1 cellular context compared by ENCODE assay signal in genomic region chr1:247386695-247387094, GRCh38.
TF ChIP-seq lines count a peak whose summit lies in the region.

No MANE protein-coding gene starts in this region.

TF ChIP-seq in WTC11, 78 proteins besides CTCF, POLR2A, EP300 and RAD21 (continued from another document):
- TF ChIP-seq AR (CRISPR knock-in tag; IDR thresholded peaks at IDR 0.05) (no peak), ELF4 (CRISPR knock-in tag; IDR thresholded peaks at IDR 0.05; ENCODE audit: low read depth) (no peak), SOX15 (CRISPR knock-in tag; IDR thresholded peaks at IDR 0.05) (no peak), SP1 (CRISPR knock-in tag; conservative IDR thresholded peaks at IDR 0.05) (no peak)
- TF ChIP-seq, protein P1, sequence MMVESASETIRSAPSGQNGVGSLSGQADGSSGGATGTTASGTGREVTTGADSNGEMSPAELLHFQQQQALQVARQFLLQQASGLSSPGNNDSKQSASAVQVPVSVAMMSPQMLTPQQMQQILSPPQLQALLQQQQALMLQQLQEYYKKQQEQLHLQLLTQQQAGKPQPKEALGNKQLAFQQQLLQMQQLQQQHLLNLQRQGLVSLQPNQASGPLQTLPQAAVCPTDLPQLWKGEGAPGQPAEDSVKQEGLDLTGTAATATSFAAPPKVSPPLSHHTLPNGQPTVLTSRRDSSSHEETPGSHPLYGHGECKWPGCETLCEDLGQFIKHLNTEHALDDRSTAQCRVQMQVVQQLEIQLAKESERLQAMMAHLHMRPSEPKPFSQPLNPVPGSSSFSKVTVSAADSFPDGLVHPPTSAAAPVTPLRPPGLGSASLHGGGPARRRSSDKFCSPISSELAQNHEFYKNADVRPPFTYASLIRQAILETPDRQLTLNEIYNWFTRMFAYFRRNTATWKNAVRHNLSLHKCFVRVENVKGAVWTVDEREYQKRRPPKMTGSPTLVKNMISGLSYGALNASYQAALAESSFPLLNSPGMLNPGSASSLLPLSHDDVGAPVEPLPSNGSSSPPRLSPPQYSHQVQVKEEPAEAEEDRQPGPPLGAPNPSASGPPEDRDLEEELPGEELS (CRISPR knock-in tag; IDR thresholded peaks at IDR 0.05), result no peak
- TF ChIP-seq, protein P2, sequence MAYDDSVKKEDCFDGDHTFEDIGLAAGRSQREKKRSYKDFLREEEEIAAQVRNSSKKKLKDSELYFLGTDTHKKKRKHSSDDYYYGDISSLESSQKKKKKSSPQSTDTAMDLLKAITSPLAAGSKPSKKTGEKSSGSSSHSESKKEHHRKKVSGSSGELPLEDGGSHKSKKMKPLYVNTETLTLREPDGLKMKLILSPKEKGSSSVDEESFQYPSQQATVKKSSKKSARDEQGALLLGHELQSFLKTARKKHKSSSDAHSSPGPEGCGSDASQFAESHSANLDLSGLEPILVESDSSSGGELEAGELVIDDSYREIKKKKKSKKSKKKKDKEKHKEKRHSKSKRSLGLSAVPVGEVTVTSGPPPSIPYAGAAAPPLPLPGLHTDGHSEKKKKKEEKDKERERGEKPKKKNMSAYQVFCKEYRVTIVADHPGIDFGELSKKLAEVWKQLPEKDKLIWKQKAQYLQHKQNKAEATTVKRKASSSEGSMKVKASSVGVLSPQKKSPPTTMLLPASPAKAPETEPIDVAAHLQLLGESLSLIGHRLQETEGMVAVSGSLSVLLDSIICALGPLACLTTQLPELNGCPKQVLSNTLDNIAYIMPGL (CRISPR knock-in tag; IDR thresholded peaks at IDR 0.05), result no peak
TF ChIP-seq in WTC11: peak in this region for 0.
